ENCODE assay signal across 18 cellular contexts in genomic region chr3:168812234-168812633, GRCh38.
A peak's percentile ranks its signal among the peaks of the same experiment; 100 is the strongest.
DNase-seq lines count a peak whose midpoint lies in the region; ATAC-seq lines count a peak whose summit lies in the region.
"Had no signal": no experiment of that assay in that cellular context is flagged by ENCODE, and none has a peak within 500 bp of the region (broad histone marks: within the 10 kb centered on the region; RNA-seq: fewer than 3 reads in every experiment).

No MANE protein-coding gene starts in this region.

- H3K27ac Mint-ChIP-seq in naive thymus-derived CD4-positive, alpha-beta T cell, result no peak overlapping the region

- H3K36me3 ChIP-seq in NT2/D1 (ENCODE audit: insufficient read depth, insufficient read length, low read length), result no peaks in the 10 kb centered on the region
- H3K36me3 ChIP-seq in naive thymus-derived CD4-positive, alpha-beta T cell (ENCODE audit: control insufficient read depth in 2 of 3, insufficient read depth in 3 of 3, low read length in 3 of 3), result no peaks in the 10 kb centered on the region
- H3K36me3 ChIP-seq: BLaER1 treated with 17β-estradiol and CSF1 and Interleukin-3, amounts not matched to agents 10 nM and 100 nM; ovary; sigmoid colon; tibial artery had no signal

- peaks cover 3% of the 10 kb centered on the region for H3K4me1 ChIP-seq in NT2/D1 (ENCODE audit: insufficient read depth, insufficient read length)
- H3K4me1 ChIP-seq in naive thymus-derived CD4-positive, alpha-beta T cell (ENCODE audit: control insufficient read depth in 2 of 2, insufficient read depth in 2 of 2, low read length in 2 of 2), result no peaks in the 10 kb centered on the region
- H3K4me1 ChIP-seq: BLaER1 treated with 17β-estradiol and CSF1 and Interleukin-3, amounts not matched to agents 10 nM and 100 nM; tibial artery had no signal

- H3K4me1 Mint-ChIP-seq in naive thymus-derived CD4-positive, alpha-beta T cell, result no peaks in the 10 kb centered on the region

- intact Hi-C loops in naive thymus-derived CD4-positive, alpha-beta T cell (cut with micrococcal nuclease), result no loop called here

- H3K9ac ChIP-seq in NT2/D1 (ENCODE audit: insufficient read length, low read depth), result no peak overlapping the region
- H3K9ac ChIP-seq: BLaER1 treated with 17β-estradiol and CSF1 and Interleukin-3, amounts not matched to agents 10 nM and 100 nM had no signal

- H3K4me3 ChIP-seq in NT2/D1 (ENCODE audit: insufficient read length, low read depth), result no peak overlapping the region
- H3K4me3 ChIP-seq in naive thymus-derived CD4-positive, alpha-beta T cell (ENCODE audit: low read length), result no peak overlapping the region
- H3K4me3 ChIP-seq: BLaER1 treated with 17β-estradiol and CSF1 and Interleukin-3, amounts not matched to agents 10 nM and 100 nM; ovary; sigmoid colon; tibial artery had no signal

- DNase-seq in NCI-H748 (lab: John Stamatoyannopoulos, UW; ENCODE audit: unreplicated experiment) (peak; percentile 38), NCI-H748 treated with DMSO at 0.1 percent for 48 hours (lab: John Stamatoyannopoulos, UW) (no peak), NT2/D1 (ENCODE audit: low read depth, low spot score) (peak; percentile 78), iPS DF 4.7 (ENCODE audit: extremely low read depth, low spot score) (peak; percentile 69), DMS79 (lab: John Stamatoyannopoulos, UW) (no peak)
- DNase-seq in naive thymus-derived CD4-positive, alpha-beta T cell, result no peak
- DNase-seq: activated CD4-positive, alpha-beta T cell treated with anti-CD3 and anti-CD28 coated beads for 48 hours; activated CD8-positive, alpha-beta memory T cell treated with anti-CD3 and anti-CD28 coated beads, Interleukin-2, amount 50 U/mL, for 4 hours; GOT3; left ventricle myocardium superior; NCI-H1048; ovary; sigmoid colon; stimulated activated naive CD4-positive, alpha-beta T cell treated with Interleukin-2 at 50 U/mL for 16 hours; tibial artery had no signal

- no peaks in the 10 kb centered on the region for H3K27me3 Mint-ChIP-seq in naive thymus-derived CD4-positive, alpha-beta T cell

- peaks cover 0 to 8% (median 0%) of the 10 kb centered on the region in 11 donors for H3K9me3 Mint-ChIP-seq in naive thymus-derived CD4-positive, alpha-beta T cell

- POLR2A ChIA-PET in naive thymus-derived CD4-positive, alpha-beta T cell (lab: Charles Lee), result no interaction called here

- H3K4me3 Mint-ChIP-seq in naive thymus-derived CD4-positive, alpha-beta T cell, result no peak overlapping the region

- ATAC-seq in naive thymus-derived CD4-positive, alpha-beta T cell, result no peak
- ATAC-seq in GM21360 (IDR thresholded peaks at IDR 0.05; ENCODE audit: unreplicated experiment) (no peak), HG03097 (IDR thresholded peaks at IDR 0.05; ENCODE audit: low FRiP score, unreplicated experiment) (no peak)
- ATAC-seq: left ventricle myocardium superior had no signal

- CTCF ChIA-PET in naive thymus-derived CD4-positive, alpha-beta T cell (lab: Charles Lee), result no interaction called here

- H3K9me3 ChIP-seq in NT2/D1 (ENCODE audit: insufficient read depth, low read length), result no peaks in the 10 kb centered on the region
- no peaks in the 10 kb centered on the region for H3K9me3 ChIP-seq in naive thymus-derived CD4-positive, alpha-beta T cell (ENCODE audit: control insufficient read depth in 2 of 3, low read length in 3 of 3)
- H3K9me3 ChIP-seq: BLaER1 treated with 17β-estradiol and CSF1 and Interleukin-3, amounts not matched to agents 10 nM and 100 nM; ovary; sigmoid colon; tibial artery had no signal

- H3K36me3 Mint-ChIP-seq in naive thymus-derived CD4-positive, alpha-beta T cell, result no peaks in the 10 kb centered on the region

- H3K27ac ChIP-seq in naive thymus-derived CD4-positive, alpha-beta T cell (ENCODE audit: low read depth, low read length), result no peak overlapping the region
- H3K27ac ChIP-seq: BLaER1 treated with 17β-estradiol and CSF1 and Interleukin-3, amounts not matched to agents 10 nM and 100 nM; ovary; sigmoid colon; tibial artery had no signal

- peaks cover 14% of the 10 kb centered on the region for H3K27me3 ChIP-seq in NT2/D1 (ENCODE audit: insufficient read depth, insufficient read length)
- no peaks in the 10 kb centered on the region for H3K27me3 ChIP-seq in naive thymus-derived CD4-positive, alpha-beta T cell (ENCODE audit: control insufficient read depth in 2 of 2, insufficient read depth in 2 of 2, low read length in 2 of 2)
- H3K27me3 ChIP-seq: BLaER1 treated with 17β-estradiol and CSF1 and Interleukin-3, amounts not matched to agents 10 nM and 100 nM; sigmoid colon; tibial artery had no signal

Comparison
In these comparisons a context has a peak if more than half of its experiments do, and no peak if none do; other contexts are left out.
1. DNase-seq: peak in NCI-H748 (single experiment), NT2/D1 (single experiment) and iPS DF 4.7 (single experiment); none in NCI-H748 treated with DMSO at 0.1 percent for 48 hours (single experiment), naive thymus-derived CD4-positive, alpha-beta T cell (0 of 9) and DMS79 (single experiment).